ENCODE assay signal across 23 cellular contexts in the genomic region with DNA sequence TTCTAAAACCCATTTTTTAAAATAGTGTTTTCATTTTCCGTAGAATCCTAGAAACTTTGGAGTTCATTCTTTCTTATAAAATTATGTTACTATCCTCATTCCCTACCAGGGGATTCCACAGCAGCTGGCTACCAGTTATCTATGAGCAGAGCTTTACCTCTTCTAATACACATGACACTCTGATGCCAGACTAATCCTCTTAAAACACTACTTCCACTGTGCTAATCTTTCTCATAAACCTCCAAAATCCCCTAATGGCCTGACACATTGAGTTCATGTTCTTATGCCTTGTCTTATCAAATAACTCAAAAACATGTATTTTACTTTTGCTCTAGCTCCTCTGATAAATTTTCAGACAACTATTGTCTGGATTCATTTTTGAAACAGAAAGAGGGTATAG.
"Had no signal": no experiment of that assay in that cellular context is flagged by ENCODE, and none has a peak within 500 bp of the region (broad histone marks: within the 10 kb centered on the region; RNA-seq: fewer than 3 reads in every experiment).

No MANE protein-coding gene starts in this region.

- H3K4me1 ChIP-seq: heart right ventricle, stomach, suprapubic skin, transverse colon had no signal

- H3K9me3 ChIP-seq: suprapubic skin, transverse colon had no signal

- H3K36me3 ChIP-seq: heart right ventricle, stomach, suprapubic skin, transverse colon had no signal

- ATAC-seq: activated T-cell treated with anti-CD3 and anti-CD28 coated beads, Interleukin-2, amount 50 U/mL, for 4 hours; heart right ventricle; left cardiac atrium; mucosa of descending colon; sciatic nerve; stimulated activated memory B cell treated with anti-CD40 and anti-IgM and Interleukin-4, amounts not matched to agents 10 μg/mL and 1 μg/mL and 100 μg/mL, for 72 hours had no signal

- FAIRE-seq: small intestine, urothelium cell line had no signal

- H3K4me3 ChIP-seq: coronary artery, heart right ventricle, mucosa of descending colon, stomach, suprapubic skin, transverse colon had no signal

- H3K27ac ChIP-seq: coronary artery, heart right ventricle, stomach, suprapubic skin, transverse colon had no signal

- DNase-seq: activated CD4-positive, alpha-beta T cell treated with anti-CD3 and anti-CD28 coated beads for 4 hours; activated CD4-positive, alpha-beta T cell treated with anti-CD3 and anti-CD28 coated beads, Interleukin-2, amount 50 U/mL, for 48 hours; activated CD4-positive, CD25-positive, alpha-beta regulatory T cell; activated CD8-positive, alpha-beta memory T cell treated with anti-CD3 and anti-CD28 coated beads, Interleukin-2, amount 50 U/mL, for 48 hours; activated naive CD4-positive, alpha-beta T cell treated with Interleukin-2 at 50 U/mL for 16 hours; activated naive CD8-positive, alpha-beta T cell treated with anti-CD3 and anti-CD28 coated beads, Interleukin-2, amount 10 ng/mL, durations not matched to agents 7 days and 5 days; activated T-cell treated with anti-CD3 and anti-CD28 coated beads, Interleukin-2, amount 50 U/mL, for 4 hours; cerebellar nuclear complex; heart right ventricle; islet precursor cell; left cardiac atrium; mucosa of descending colon; nucleus accumbens; small intestine; stimulated activated CD4-positive, alpha-beta T cell treated with anti-CD3 and anti-CD28 coated beads, Interleukin-15, amount 100 ng/mL, for 24 hours; stomach; T-helper 9 cell; transverse colon had no signal

- H3K27me3 ChIP-seq: heart right ventricle, stomach, suprapubic skin, transverse colon had no signal
